16 cellular contexts compared by ENCODE assay signal in genomic region chr17:14926073-14926472, GRCh38.
DNase-seq lines count a peak whose midpoint lies in the region; ATAC-seq, FAIRE-seq and TF ChIP-seq lines count a peak whose summit lies in the region.
"Had no signal": no experiment of that assay in that cellular context is flagged by ENCODE, and none has a peak within 500 bp of the region (broad histone marks: within the 10 kb centered on the region; RNA-seq: fewer than 3 reads in every experiment).

No MANE protein-coding gene starts in this region.

- dilution Hi-C loops in IMR-90 (cut with HindIII; ENCODE audit: low sequenced_read_pairs, unreplicated experiment) (no loop called here), keratinocyte (cut with MboI; ENCODE audit: extremely low pct_ligation_motif_present, low sequenced_read_pairs) (no loop called here)

- H3K27me3 ChIP-seq in IMR-90 (ENCODE audit: control insufficient read depth, insufficient read depth, low read length) = peaks cover 4% of the 10 kb centered on the region
- H3K27me3 ChIP-seq in keratinocyte (ENCODE audit: control insufficient read depth, extremely low read depth, insufficient read depth, low read length) = no peaks in the 10 kb centered on the region
- H3K27me3 ChIP-seq in mesendoderm (ENCODE audit: insufficient read depth, low read length, poor library complexity) = no peaks in the 10 kb centered on the region
- H3K27me3 ChIP-seq in tibial artery = no peaks in the 10 kb centered on the region
- H3K27me3 ChIP-seq: BLaER1 had no signal

- WGBS in A549 (ENCODE audit: missing lambda C conversion rate) = 35% methylated on average over 8 of the region's 8 CpGs
- no CpG with 5 or more reads among the region's 8 CpGs for WGBS in IMR-90 (ENCODE audit: extremely low coverage in 2 of 2, insufficient read length in 1 of 2), 2 experiments
- WGBS in mesendoderm (ENCODE audit: extremely low coverage, insufficient coverage, low lambda C conversion rate) = no CpG with 5 or more reads among the region's 8 CpGs
- 49 to 51% methylated on average over 8 of the region's 8 CpGs for WGBS in lower leg skin, 2 donors

- BruUV-seq in IMR-90 (replicated peaks; lab: Mats Ljungman, UMichigan) = no TSS peak

- peaks cover 15% of the 10 kb centered on the region; the same call in 2 of the 3 replicates for H3K9me3 ChIP-seq in A549
- H3K9me3 ChIP-seq in IMR-90 (ENCODE audit: control insufficient read depth, insufficient read depth, low read length) = peaks cover 3% of the 10 kb centered on the region; the same call in 1 of the 2 replicates
- peaks cover 2% of the 10 kb centered on the region for H3K9me3 ChIP-seq in keratinocyte (ENCODE audit: control insufficient read depth, low read depth, low read length)
- no peaks in the 10 kb centered on the region for H3K9me3 ChIP-seq in tibial artery
- H3K9me3 ChIP-seq: Caco-2, HAP-1 had no signal

- H2BK15ac ChIP-seq in IMR-90 (ENCODE audit: low read depth, low read length) (0 out of 3 replicates have a peak overlapping the region, but pooled peaks have one; percentile 33), mesendoderm (replicated peaks; ENCODE audit: low read depth) (no peak overlapping the region)

- H4K8ac ChIP-seq in IMR-90 (ENCODE audit: low read depth in 2 of 2, low read length in 2 of 2) (no peak overlapping the region), mesendoderm (ENCODE audit: low read depth, low read length) (no peak overlapping the region)

- no peak overlapping the region for H3K56ac ChIP-seq in IMR-90 (ENCODE audit: extremely low read depth, insufficient read depth, low read length)
- peak overlapping the region; percentile 5 for H3K56ac ChIP-seq in mesendoderm (ENCODE audit: low read length)

- H3K4ac ChIP-seq in IMR-90 (ENCODE audit: low read depth, low read length) (no peak overlapping the region), mesendoderm (ENCODE audit: low read depth, low read length) (peak overlapping the region; percentile 16)

- CTCF ChIA-PET in A549 (lab: Yijun Ruan, JAX) = interaction anchor here (0.6 to 4.3 kb wide), 78 partner anchors 9 to 1896 kb away, joined by 3 to 55 read pairs (median 4); partner anchors contain the start of gene HS3ST3B1
- CTCF ChIA-PET in IMR-90 (lab: Yijun Ruan, JAX) = interaction anchor here (0.7 to 1.6 kb wide), 8 partner anchors 18 to 625 kb away, joined by 3 to 5 read pairs (median 3); partner anchors contain the start of gene HS3ST3B1

- H2BK5ac ChIP-seq in IMR-90 (ENCODE audit: low read depth, low read length, poor library complexity, severe bottlenecking) = no peak overlapping the region
- H2BK5ac ChIP-seq in mesendoderm (ENCODE audit: low read length) = no peak overlapping the region

- no peak overlapping the region for H2AK9ac ChIP-seq in IMR-90 (replicated peaks; ENCODE audit: low read depth, low read length, poor library complexity)

- no peaks in the 10 kb centered on the region for H3K36me3 ChIP-seq in IMR-90 (ENCODE audit: control insufficient read depth, insufficient read depth, low read length)
- no peaks in the 10 kb centered on the region for H3K36me3 ChIP-seq in keratinocyte (ENCODE audit: control insufficient read depth in 2 of 2, extremely low read depth in 1 of 2, insufficient read depth in 2 of 2, low read length in 2 of 2)
- no peaks in the 10 kb centered on the region for H3K36me3 ChIP-seq in mesendoderm (ENCODE audit: control insufficient read depth, insufficient read depth, low read length)
- no peaks in the 10 kb centered on the region for H3K36me3 ChIP-seq in tibial artery
- H3K36me3 ChIP-seq: BLaER1, HAP-1 had no signal

- FAIRE-seq in A549 (lab: Jason Lieb, UNC) (peak; percentile 51), keratinocyte (lab: Jason Lieb, UNC) (peak; percentile 66)
- FAIRE-seq: G401.6 had no signal

- no peak overlapping the region for H3K14ac ChIP-seq in IMR-90 (replicated peaks; ENCODE audit: low read depth, low read length)

- H3K79me1 ChIP-seq in IMR-90 (ENCODE audit: low read depth in 1 of 2, low read length in 2 of 2) (no peaks in the 10 kb centered on the region), mesendoderm (ENCODE audit: low read length) (no peaks in the 10 kb centered on the region)

- H4K20me1 ChIP-seq in IMR-90 (ENCODE audit: insufficient read depth, low read length) (no peaks in the 10 kb centered on the region), keratinocyte (ENCODE audit: control insufficient read depth, extremely low read depth, insufficient read depth, low read length) (no peaks in the 10 kb centered on the region)
- H4K20me1 ChIP-seq: BLaER1 had no signal

- no peaks in the 10 kb centered on the region for H3K79me2 ChIP-seq in keratinocyte (ENCODE audit: control insufficient read depth, insufficient read depth, low read length)
- no peaks in the 10 kb centered on the region for H3K79me2 ChIP-seq in mesendoderm (ENCODE audit: control insufficient read depth, insufficient read depth, low read length)

- in situ Hi-C loops in IMR-90 (cut with MboI; ENCODE audit: low sequenced_read_pairs) = loop anchor here (5.0 to 10.0 kb wide), 2 partner anchors 614 to 1331 kb away; no protein-coding TSS in a partner anchor

- H3K4me2 ChIP-seq in A549 = 0 out of 3 replicates have a peak overlapping the region, but pooled peaks have one; percentile 18
- no peak overlapping the region for H3K4me2 ChIP-seq in IMR-90 (ENCODE audit: low read depth, low read length)
- no peak overlapping the region for H3K4me2 ChIP-seq in keratinocyte (ENCODE audit: control insufficient read depth, extremely low read depth, insufficient read depth, low read depth, low read length)
- H3K4me2 ChIP-seq in mesendoderm (ENCODE audit: low read length) = no peak overlapping the region
- H3K4me2 ChIP-seq: BLaER1, GM23338 had no signal

- H3K18ac ChIP-seq in IMR-90 (ENCODE audit: low read depth, low read length) (no peak overlapping the region), mesendoderm (ENCODE audit: low read length) (no peak overlapping the region)

- H3K23ac ChIP-seq in IMR-90 (ENCODE audit: low read depth, low read length) (no peak overlapping the region), mesendoderm (ENCODE audit: low read length) (no peak overlapping the region)

- no peak overlapping the region for H2AFZ ChIP-seq in IMR-90 (replicated peaks; ENCODE audit: low read length, poor library complexity)
- no peak overlapping the region for H2AFZ ChIP-seq in keratinocyte (ENCODE audit: control insufficient read depth, low read length)
- H2AFZ ChIP-seq: GM23338 had no signal

- H3K27ac ChIP-seq in A549 (peak overlapping the region in 1 of 2 experiments; percentile 20; a peak in 1 of 6 replicates), IMR-90 (ENCODE audit: insufficient read depth, low read length) (no peak overlapping the region), keratinocyte (ENCODE audit: control insufficient read depth, insufficient read depth, low read length) (no peak overlapping the region), mesendoderm (ENCODE audit: low read depth, low read length) (no peak overlapping the region), tibial artery (no peak overlapping the region)
- H3K27ac ChIP-seq: BLaER1, C4-2B had no signal

- no peak for DNase-seq in A549 (ENCODE audit: low read depth in 1 of 2, low spot score in 1 of 2)
- DNase-seq in IMR-90 = no peak
- DNase-seq in keratinocyte (ENCODE audit: low read depth, low spot score) = no peak
- DNase-seq in mesendoderm = no peak
- no peak for DNase-seq in tibial artery
- DNase-seq in activated T-cell treated with anti-CD3 and anti-CD28 coated beads, Interleukin-2, amount 50 U/mL, for 48 hours = no peak
- DNase-seq in lower leg skin (ENCODE audit: low spot score in 2 of 2) = no peak
- DNase-seq: 8988T, DMS153 had no signal

- H2AK5ac ChIP-seq in IMR-90 (ENCODE audit: low read depth, low read length) (peak overlapping the region; percentile 17; the same call in 1 of the 2 replicates), mesendoderm (ENCODE audit: low read length) (no peak overlapping the region)

- H2BK20ac ChIP-seq in IMR-90 (ENCODE audit: low read depth, low read length) = peak overlapping the region; percentile 28; the same call in 1 of the 2 replicates

- H3K9me1 ChIP-seq in IMR-90 (ENCODE audit: insufficient read depth, low read length) (no peaks in the 10 kb centered on the region), keratinocyte (ENCODE audit: control insufficient read depth, extremely low read depth, insufficient read depth, low read length) (no peaks in the 10 kb centered on the region)

- H4K5ac ChIP-seq in IMR-90 (ENCODE audit: low read depth, low read length) = no peak overlapping the region
- no peak overlapping the region for H4K5ac ChIP-seq in mesendoderm (ENCODE audit: low read length)

- TF ChIP-seq CTCF in A549 (IDR thresholded peaks at IDR 0.05) = no peak
- TF ChIP-seq CTCF in IMR-90 (conservative IDR thresholded peaks at IDR 0.05; ENCODE audit: low read depth, low read length) = no peak
- no peak for TF ChIP-seq CTCF in keratinocyte (optimal IDR thresholded peaks at IDR 0.05 in 1 of 3, IDR thresholded peaks at IDR 0.05 in 1 of 3, conservative IDR thresholded peaks at IDR 0.05 in 1 of 3; ENCODE audit: extremely low read depth in 1 of 3, insufficient read depth in 2 of 3, low read length in 3 of 3)
- TF ChIP-seq CTCF in tibial artery (IDR thresholded peaks at IDR 0.05) = no peak
- no peak for TF ChIP-seq CTCF in lower leg skin (IDR thresholded peaks at IDR 0.05)

- H3K4me3 ChIP-seq in A549 (no peak overlapping the region), IMR-90 (ENCODE audit: insufficient read depth, low read depth, low read length) (no peak overlapping the region), keratinocyte (ENCODE audit: control insufficient read depth in 2 of 3, extremely low read depth in 1 of 3, insufficient read depth in 2 of 3, low read depth in 1 of 3, low read length in 3 of 3) (no peak overlapping the region), mesendoderm (ENCODE audit: low read length) (no peak overlapping the region), tibial artery (no peak overlapping the region), lower leg skin (ENCODE audit: low read depth, poor library complexity, severe bottlenecking) (no peak overlapping the region)
- H3K4me3 ChIP-seq: BLaER1, GM23338, HAP-1 had no signal

- no peak for TF ChIP-seq RAD21 in A549 (conservative IDR thresholded peaks at IDR 0.05 in 1 of 2, IDR thresholded peaks at IDR 0.05 in 1 of 2)
- no peak for TF ChIP-seq RAD21 in IMR-90 (IDR thresholded peaks at IDR 0.05; ENCODE audit: low read length)

- no peak overlapping the region; the same call in 1 of the 2 replicates for H4K91ac ChIP-seq in IMR-90 (ENCODE audit: insufficient read depth, low read depth, low read length)

- H2BK120ac ChIP-seq in IMR-90 (ENCODE audit: low read depth, low read length) = no peak overlapping the region
- no peak overlapping the region for H2BK120ac ChIP-seq in mesendoderm (ENCODE audit: low read depth, low read length)

- no peak for TF ChIP-seq EP300 in A549 (IDR thresholded peaks at IDR 0.05)

- H3K9ac ChIP-seq in IMR-90 (ENCODE audit: low read depth, low read length) = no peak overlapping the region
- H3K9ac ChIP-seq in keratinocyte (ENCODE audit: control insufficient read depth, extremely low read depth, insufficient read depth, low read length) = no peak overlapping the region
- H3K9ac ChIP-seq in mesendoderm (ENCODE audit: low read length) = no peak overlapping the region
- H3K9ac ChIP-seq: BLaER1 had no signal

- peaks cover 8% of the 10 kb centered on the region; the same call in 1 of the 3 replicates for H3K4me1 ChIP-seq in A549
- H3K4me1 ChIP-seq in IMR-90 (ENCODE audit: control insufficient read depth, insufficient read depth, low read length) = no peaks in the 10 kb centered on the region
- no peaks in the 10 kb centered on the region for H3K4me1 ChIP-seq in keratinocyte (ENCODE audit: control insufficient read depth, extremely low read depth, insufficient read depth, low read length)
- no peaks in the 10 kb centered on the region for H3K4me1 ChIP-seq in mesendoderm (ENCODE audit: control insufficient read depth, low read depth, low read length)
- no peaks in the 10 kb centered on the region for H3K4me1 ChIP-seq in tibial artery
- H3K4me1 ChIP-seq: Caco-2, HAP-1 had no signal

- ATAC-seq in A549 (no peak), IMR-90 (ENCODE audit: low read depth) (no peak)
- ATAC-seq: CD8-positive, alpha-beta T cell had no signal

- intact Hi-C loops in IMR-90 (cut with micrococcal nuclease) = loop anchor here (1.0 to 10.0 kb wide), 8 partner anchors 231 to 1891 kb away; no protein-coding TSS in a partner anchor
- intact Hi-C loops in tibial artery (cut with DNase I; ENCODE audit: low total_unique reads) = loop anchor here (10.0 kb wide), 1 partner anchor 1341 kb away; no protein-coding TSS in a partner anchor
- intact Hi-C loops in lower leg skin (cut with DNase I; ENCODE audit: low total_unique reads) = loop anchor here (10.0 kb wide), 2 partner anchors 611 to 1331 kb away; no protein-coding TSS in a partner anchor

- TF ChIP-seq POLR2A in A549 (IDR thresholded peaks at IDR 0.05; ENCODE audit: low read length) (no peak), IMR-90 (IDR thresholded peaks at IDR 0.05; ENCODE audit: low read depth, low read length) (no peak), lower leg skin (IDR thresholded peaks at IDR 0.05) (no peak)

- POLR2A ChIA-PET in A549 (lab: Yijun Ruan, JAX) = no interaction called here
- POLR2A ChIA-PET in IMR-90 (lab: Charles Lee; ENCODE audit: unreplicated experiment) = no interaction called here
